22 cellular contexts compared by ENCODE assay signal in genomic region chr12:100871335-100871734, GRCh38.
DNase-seq lines count a peak whose midpoint lies in the region; ATAC-seq and TF ChIP-seq lines count a peak whose summit lies in the region.
"Had no signal": no experiment of that assay in that cellular context is flagged by ENCODE, and none has a peak within 500 bp of the region (broad histone marks: within the 10 kb centered on the region; RNA-seq: fewer than 3 reads in every experiment).

No MANE protein-coding gene starts in this region.

- no peaks in the 10 kb centered on the region for H3K79me2 ChIP-seq in OCI-LY7 (ENCODE audit: insufficient read depth, low read depth, low read length)

- no peak for TF ChIP-seq CTCF in VCaP (conservative IDR thresholded peaks at IDR 0.05)
- TF ChIP-seq CTCF in colonic mucosa (IDR thresholded peaks at IDR 0.05) = no peak
- no peak for TF ChIP-seq CTCF in mucosa of descending colon (IDR thresholded peaks at IDR 0.05)
- TF ChIP-seq CTCF in OCI-LY7 (conservative IDR thresholded peaks at IDR 0.05; ENCODE audit: low read length) = no peak

- intact Hi-C loops in colonic mucosa (cut with DNase I) (no loop called here), mucosa of descending colon (cut with DNase I, micrococcal nuclease) (no loop called here), OCI-LY7 (cut with micrococcal nuclease; ENCODE audit: unreplicated experiment) (no loop called here)

- H3K9me2 ChIP-seq in OCI-LY7 (ENCODE audit: insufficient read depth, low read length) = no peaks in the 10 kb centered on the region

- CTCF ChIA-PET in OCI-LY7 (lab: Charles Lee; ENCODE audit: unreplicated experiment) = no interaction called here

- H3K36me3 ChIP-seq in colonic mucosa (no peaks in the 10 kb centered on the region), mucosa of descending colon (ENCODE audit: low read depth) (no peaks in the 10 kb centered on the region), OCI-LY7 (ENCODE audit: insufficient read depth, low read length) (no peaks in the 10 kb centered on the region)
- H3K36me3 ChIP-seq: BE2C, BLaER1 had no signal

- no peak overlapping the region for H2AFZ ChIP-seq in OCI-LY7 (ENCODE audit: low read length)

- H3K4me3 ChIP-seq in colonic mucosa (no peak overlapping the region), mucosa of descending colon (no peak overlapping the region), OCI-LY7 (ENCODE audit: low read depth, low read length, poor library complexity, severe bottlenecking) (no peak overlapping the region)
- H3K4me3 ChIP-seq: BLaER1, GM12878 had no signal

- ATAC-seq in mucosa of descending colon (peak; percentile 91), GM18868 (IDR thresholded peaks at IDR 0.05; ENCODE audit: unreplicated experiment) (no peak)
- ATAC-seq: GM12878 had no signal

- H3K4me1 ChIP-seq in colonic mucosa (no peaks in the 10 kb centered on the region), mucosa of descending colon (ENCODE audit: low read depth) (peaks cover 6% of the 10 kb centered on the region), OCI-LY7 (ENCODE audit: insufficient read depth, low read length, poor library complexity, severe bottlenecking) (no peaks in the 10 kb centered on the region)
- H3K4me1 ChIP-seq: BE2C had no signal

- DNase-seq in NCI-H69 (lab: John Stamatoyannopoulos, UW) = peak; percentile 41
- DNase-seq in colonic mucosa = peak; percentile 18
- peak in 1 of 3 donors; percentile 7 for DNase-seq in mucosa of descending colon
- DNase-seq in mucosa of gallbladder (ENCODE audit: low spot score) = no peak
- no peak for DNase-seq in OCI-LY7 (ENCODE audit: low spot score)
- DNase-seq: 8988T; ACHN; BE2C; CD4-positive, alpha-beta memory T cell; CD4-positive, CD25-positive, alpha-beta regulatory T cell; CD8-positive, alpha-beta memory T cell; COR-L47; DMS 273 treated with DMSO at 0.1 percent for 48 hours; DMS153; DMS79; DND-41; EL; GDM1 had no signal

- no TSS peak for BruUV-seq in OCI-LY7 (replicated peaks; lab: Mats Ljungman, UMichigan)

- H3K4me2 ChIP-seq in OCI-LY7 (ENCODE audit: low read length) = no peak overlapping the region
- H3K4me2 ChIP-seq: BLaER1 had no signal

- H4K20me1 ChIP-seq in OCI-LY7 (ENCODE audit: insufficient read depth, low read length) = no peaks in the 10 kb centered on the region
- H4K20me1 ChIP-seq: BLaER1 had no signal

- no peak overlapping the region for H3K9ac ChIP-seq in colonic mucosa (ENCODE audit: low read depth in 2 of 2, low read length in 2 of 2)
- H3K9ac ChIP-seq: BLaER1 had no signal

- H3K9me3 ChIP-seq in colonic mucosa = no peaks in the 10 kb centered on the region
- peaks cover 11% of the 10 kb centered on the region for H3K9me3 ChIP-seq in mucosa of descending colon
- H3K9me3 ChIP-seq in OCI-LY7 (ENCODE audit: low read length) = no peaks in the 10 kb centered on the region
- H3K9me3 ChIP-seq: BE2C had no signal

- H3K27ac ChIP-seq in VCaP (peak overlapping the region; percentile 32), colonic mucosa (no peak overlapping the region), OCI-LY7 (ENCODE audit: low read depth, low read length, poor library complexity, severe bottlenecking) (no peak overlapping the region)
- H3K27ac ChIP-seq: BLaER1 had no signal

- no peaks in the 10 kb centered on the region for H3K27me3 ChIP-seq in colonic mucosa
- H3K27me3 ChIP-seq: BE2C, BLaER1 had no signal

- POLR2A ChIA-PET in OCI-LY7 (lab: Charles Lee) = interaction anchor here (1.3 kb wide), 1 partner anchor 8 kb away, joined by 4 read pairs; no protein-coding TSS in a partner anchor

Comparison
In these comparisons a context has a peak if more than half of its experiments do, and no peak if none do; other contexts are left out.
1. DNase-seq: peak in NCI-H69 (single experiment) and colonic mucosa (single experiment); none in mucosa of gallbladder (single experiment) and OCI-LY7 (single experiment).